2 cellular contexts compared by ENCODE assay signal in the genomic region with DNA sequence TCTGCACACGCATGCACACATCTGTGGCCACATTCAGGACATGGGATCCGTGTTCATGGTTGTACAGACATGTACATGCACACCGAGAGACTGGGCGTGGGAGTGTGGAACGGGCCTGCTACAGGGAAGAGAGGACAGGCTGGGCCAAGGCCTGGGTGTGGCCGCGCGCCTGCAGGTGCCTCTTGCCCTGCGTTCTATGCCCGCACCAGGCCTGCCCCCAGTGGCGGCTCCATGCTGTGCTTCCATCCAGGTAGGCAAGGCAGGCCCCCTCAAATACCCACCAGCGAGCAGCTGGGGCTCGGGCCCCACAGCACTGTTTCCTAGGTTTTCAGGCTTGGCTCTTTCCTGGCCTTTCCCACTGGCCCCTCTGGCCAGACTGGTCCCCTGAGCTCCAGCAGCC.
TF ChIP-seq lines count a peak whose summit lies in the region.

No MANE protein-coding gene starts in this region.

TF ChIP-seq in A549, 52 proteins besides CTCF, POLR2A, EP300 and RAD21:
- TF ChIP-seq, protein P1, sequence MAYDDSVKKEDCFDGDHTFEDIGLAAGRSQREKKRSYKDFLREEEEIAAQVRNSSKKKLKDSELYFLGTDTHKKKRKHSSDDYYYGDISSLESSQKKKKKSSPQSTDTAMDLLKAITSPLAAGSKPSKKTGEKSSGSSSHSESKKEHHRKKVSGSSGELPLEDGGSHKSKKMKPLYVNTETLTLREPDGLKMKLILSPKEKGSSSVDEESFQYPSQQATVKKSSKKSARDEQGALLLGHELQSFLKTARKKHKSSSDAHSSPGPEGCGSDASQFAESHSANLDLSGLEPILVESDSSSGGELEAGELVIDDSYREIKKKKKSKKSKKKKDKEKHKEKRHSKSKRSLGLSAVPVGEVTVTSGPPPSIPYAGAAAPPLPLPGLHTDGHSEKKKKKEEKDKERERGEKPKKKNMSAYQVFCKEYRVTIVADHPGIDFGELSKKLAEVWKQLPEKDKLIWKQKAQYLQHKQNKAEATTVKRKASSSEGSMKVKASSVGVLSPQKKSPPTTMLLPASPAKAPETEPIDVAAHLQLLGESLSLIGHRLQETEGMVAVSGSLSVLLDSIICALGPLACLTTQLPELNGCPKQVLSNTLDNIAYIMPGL (CRISPR knock-in tag; IDR thresholded peaks at IDR 0.05; ENCODE audit: borderline replicate concordance) = no peak
- TF ChIP-seq FOSL2 (IDR thresholded peaks at IDR 0.05) = no peak
- TF ChIP-seq FOSL2 (CRISPR knock-in tag; IDR thresholded peaks at IDR 0.05) = no peak
- TF ChIP-seq NR3C1 (IDR thresholded peaks at IDR 0.05) = no peak

TF ChIP-seq in HCT116, 20 proteins besides CTCF, POLR2A, EP300 and RAD21:
- TF ChIP-seq YY1 (IDR thresholded peaks at IDR 0.05; ENCODE audit: extremely low read depth, insufficient replicate concordance, low read depth, low read length) (no peak), SP1 (IDR thresholded peaks at IDR 0.05; ENCODE audit: low read depth) (no peak), FOSL1 (IDR thresholded peaks at IDR 0.05; ENCODE audit: low read depth) (no peak), EZH2 (IDR thresholded peaks at IDR 0.05) (no peak), EZH2phosphoT487 (IDR thresholded peaks at IDR 0.05; ENCODE audit: borderline replicate concordance) (no peak)
- TF ChIP-seq, protein P2, sequence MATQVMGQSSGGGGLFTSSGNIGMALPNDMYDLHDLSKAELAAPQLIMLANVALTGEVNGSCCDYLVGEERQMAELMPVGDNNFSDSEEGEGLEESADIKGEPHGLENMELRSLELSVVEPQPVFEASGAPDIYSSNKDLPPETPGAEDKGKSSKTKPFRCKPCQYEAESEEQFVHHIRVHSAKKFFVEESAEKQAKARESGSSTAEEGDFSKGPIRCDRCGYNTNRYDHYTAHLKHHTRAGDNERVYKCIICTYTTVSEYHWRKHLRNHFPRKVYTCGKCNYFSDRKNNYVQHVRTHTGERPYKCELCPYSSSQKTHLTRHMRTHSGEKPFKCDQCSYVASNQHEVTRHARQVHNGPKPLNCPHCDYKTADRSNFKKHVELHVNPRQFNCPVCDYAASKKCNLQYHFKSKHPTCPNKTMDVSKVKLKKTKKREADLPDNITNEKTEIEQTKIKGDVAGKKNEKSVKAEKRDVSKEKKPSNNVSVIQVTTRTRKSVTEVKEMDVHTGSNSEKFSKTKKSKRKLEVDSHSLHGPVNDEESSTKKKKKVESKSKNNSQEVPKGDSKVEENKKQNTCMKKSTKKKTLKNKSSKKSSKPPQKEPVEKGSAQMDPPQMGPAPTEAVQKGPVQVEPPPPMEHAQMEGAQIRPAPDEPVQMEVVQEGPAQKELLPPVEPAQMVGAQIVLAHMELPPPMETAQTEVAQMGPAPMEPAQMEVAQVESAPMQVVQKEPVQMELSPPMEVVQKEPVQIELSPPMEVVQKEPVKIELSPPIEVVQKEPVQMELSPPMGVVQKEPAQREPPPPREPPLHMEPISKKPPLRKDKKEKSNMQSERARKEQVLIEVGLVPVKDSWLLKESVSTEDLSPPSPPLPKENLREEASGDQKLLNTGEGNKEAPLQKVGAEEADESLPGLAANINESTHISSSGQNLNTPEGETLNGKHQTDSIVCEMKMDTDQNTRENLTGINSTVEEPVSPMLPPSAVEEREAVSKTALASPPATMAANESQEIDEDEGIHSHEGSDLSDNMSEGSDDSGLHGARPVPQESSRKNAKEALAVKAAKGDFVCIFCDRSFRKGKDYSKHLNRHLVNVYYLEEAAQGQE (IDR thresholded peaks at IDR 0.05; ENCODE audit: low read depth) = no peak
